Comparison of ENCODE assay signal across 24 cellular contexts in genomic region chr21:22343721-22344120, GRCh38.
"Had no signal": no experiment of that assay in that cellular context is flagged by ENCODE, and none has a peak within 500 bp of the region (broad histone marks: within the 10 kb centered on the region; RNA-seq: fewer than 3 reads in every experiment).

No MANE protein-coding gene starts in this region.

- H3K27ac ChIP-seq: colonic mucosa, epithelial cell of prostate, esophagus squamous epithelium, gastrocnemius medialis, heart right ventricle, left lung, lower lobe of right lung had no signal

- DNase-seq: colonic mucosa; cortex of kidney; effector CD8-positive, alpha-beta T cell; effector memory CD8-positive, alpha-beta T cell; endodermal cell; erythroblast; esophagus squamous epithelium; foreskin fibroblast; foreskin melanocyte; gastrocnemius medialis; glutamatergic neuron; heart right ventricle; hippocampal formation; islet precursor cell; left cardiac atrium; left lung; left ventricle myocardium superior; lower lobe of right lung; mesenchymal stem cell had no signal

- H3K27me3 Mint-ChIP-seq: dendritic cell treated with granulocyte-macrophage colony-stimulating factor and Interleukin-4, amounts not matched to agents 40 ng/mL and 50 ng/mL, for 4 days; effector memory CD8-positive, alpha-beta T cell had no signal

- H3K27ac Mint-ChIP-seq: dendritic cell treated with granulocyte-macrophage colony-stimulating factor and Interleukin-4, amounts not matched to agents 40 ng/mL and 50 ng/mL, for 4 days; effector memory CD8-positive, alpha-beta T cell; endodermal cell; mesothelial cell of epicardium had no signal

- H3K36me3 ChIP-seq: colonic mucosa, esophagus squamous epithelium, gastrocnemius medialis, heart right ventricle, left lung, lower lobe of right lung had no signal

- H3K4me3 Mint-ChIP-seq: dendritic cell treated with granulocyte-macrophage colony-stimulating factor and Interleukin-4, amounts not matched to agents 40 ng/mL and 50 ng/mL, for 4 days; effector memory CD8-positive, alpha-beta T cell; endodermal cell; mesothelial cell of epicardium had no signal

- H3K9me3 ChIP-seq: colonic mucosa, gastrocnemius medialis, lower lobe of right lung had no signal

- ATAC-seq: effector memory CD8-positive, alpha-beta T cell; esophagus mucosa; gastrocnemius medialis; heart right ventricle; left cardiac atrium; left lung; left ventricle myocardium superior; lower lobe of right lung had no signal

- H3K27me3 ChIP-seq: colonic mucosa, esophagus squamous epithelium, gastrocnemius medialis, heart right ventricle, left lung had no signal

- H3K4me3 ChIP-seq: colonic mucosa, esophagus squamous epithelium, gastrocnemius medialis, heart right ventricle, left lung, lower lobe of right lung had no signal

- FAIRE-seq: endometrium had no signal

- H3K4me1 ChIP-seq: colonic mucosa, esophagus squamous epithelium, gastrocnemius medialis, heart right ventricle, left lung, lower lobe of right lung had no signal
